In the genomic region with DNA sequence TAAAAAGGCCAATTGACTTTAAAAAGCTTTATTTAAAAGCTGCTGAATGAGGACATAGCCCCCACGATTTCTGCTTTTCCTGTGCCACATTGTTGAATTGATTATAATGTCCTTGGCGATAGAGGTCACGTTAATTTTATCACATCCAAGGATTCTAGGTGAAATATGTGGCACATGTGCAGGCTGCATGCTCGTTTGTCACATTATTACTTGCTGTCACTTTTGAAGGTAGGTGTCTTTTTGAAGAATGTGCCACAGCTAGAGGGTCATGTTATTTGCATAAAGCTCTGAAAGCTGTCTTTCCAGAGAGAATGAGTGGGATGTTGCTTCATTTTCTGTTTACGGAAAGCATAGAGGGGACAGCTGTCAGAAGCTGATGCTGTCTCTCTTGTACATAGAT, we compare ENCODE assay signal across 1 cellular context.
TF ChIP-seq lines count a peak whose summit lies in the region.

No MANE protein-coding gene starts in this region.

TF ChIP-seq in H1, 55 proteins besides CTCF, POLR2A, EP300 and RAD21:
- no peak for TF ChIP-seq TEAD4 (IDR thresholded peaks at IDR 0.05; ENCODE audit: low read depth, low read length)
- TF ChIP-seq, protein P1, sequence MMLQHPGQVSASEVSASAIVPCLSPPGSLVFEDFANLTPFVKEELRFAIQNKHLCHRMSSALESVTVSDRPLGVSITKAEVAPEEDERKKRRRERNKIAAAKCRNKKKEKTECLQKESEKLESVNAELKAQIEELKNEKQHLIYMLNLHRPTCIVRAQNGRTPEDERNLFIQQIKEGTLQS (IDR thresholded peaks at IDR 0.05; ENCODE audit: insufficient read depth, low read depth, low read length) = no peak
- no peak for TF ChIP-seq CBX8 (IDR thresholded peaks at IDR 0.05; ENCODE audit: borderline replicate concordance, low read depth, low read length)
- TF ChIP-seq TAF1 (IDR thresholded peaks at IDR 0.05; ENCODE audit: low read depth, low read length) = no peak
- TF ChIP-seq SAP30 (IDR thresholded peaks at IDR 0.05; ENCODE audit: insufficient read depth, insufficient replicate concordance, low read length) = no peak
- TF ChIP-seq KDM5A (IDR thresholded peaks at IDR 0.05; ENCODE audit: low read length) = no peak
- TF ChIP-seq TBP (IDR thresholded peaks at IDR 0.05; ENCODE audit: low read depth, low read length) = no peak
- no peak for TF ChIP-seq PHF8 (conservative IDR thresholded peaks at IDR 0.05; ENCODE audit: low read depth, low read length)
- no peak for TF ChIP-seq BCL11A (IDR thresholded peaks at IDR 0.05; ENCODE audit: low read depth in 2 of 2, low read length in 2 of 2)
- TF ChIP-seq ZNF274 (IDR thresholded peaks at IDR 0.05; ENCODE audit: borderline replicate concordance, extremely low read depth, low read length) = no peak
- TF ChIP-seq SIRT6 (IDR thresholded peaks at IDR 0.05; ENCODE audit: low read length) = no peak
- TF ChIP-seq RXRA (IDR thresholded peaks at IDR 0.05; ENCODE audit: insufficient read depth, low read depth, low read length) = no peak
- TF ChIP-seq SIX5 (IDR thresholded peaks at IDR 0.05; ENCODE audit: low read depth, low read length) = no peak
- no peak for TF ChIP-seq CHD1 (IDR thresholded peaks at IDR 0.05; ENCODE audit: low read depth, low read length)
- no peak for TF ChIP-seq POU5F1 (IDR thresholded peaks at IDR 0.05; ENCODE audit: low read depth, low read length)
- no peak for TF ChIP-seq JUND (IDR thresholded peaks at IDR 0.05; ENCODE audit: low read length)
- TF ChIP-seq RNF2 (IDR thresholded peaks at IDR 0.05; ENCODE audit: borderline replicate concordance, low read depth, low read length, missing control alignments, poor library complexity, severe bottlenecking) = no peak
